ENCODE assay signal across 9 cellular contexts in the genomic region with DNA sequence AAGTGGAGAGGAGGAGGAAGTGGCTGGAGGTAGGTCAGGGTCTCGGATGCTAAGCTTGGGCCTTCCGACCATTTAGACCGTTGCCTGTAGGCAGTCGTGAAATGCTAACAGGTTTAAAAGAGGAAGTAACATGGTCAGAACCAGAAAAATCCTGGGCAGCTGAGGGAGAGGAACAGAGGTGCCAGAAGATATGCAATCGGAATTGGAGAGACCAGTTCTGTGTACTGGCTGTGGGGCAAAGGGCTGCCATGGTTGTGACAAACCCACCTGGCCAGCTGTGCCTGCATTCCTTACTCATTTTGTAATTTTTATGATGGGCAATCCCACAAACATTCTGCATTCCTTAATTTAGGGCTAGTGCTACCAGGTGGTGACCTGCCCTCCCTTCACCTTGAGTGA. TPM values are rescaled to one million over a fixed set of nuclear protein-coding genes. Genes with fewer than 3 reads are reported as not detected.
A peak's percentile ranks its signal among the peaks of the same experiment; 100 is the strongest.
DNase-seq lines count a peak whose midpoint lies in the region; ATAC-seq and TF ChIP-seq lines count a peak whose summit lies in the region.
"Had no signal": no experiment of that assay in that cellular context is flagged by ENCODE, and none has a peak within 500 bp of the region (broad histone marks: within the 10 kb centered on the region; RNA-seq: fewer than 3 reads in every experiment).

No MANE protein-coding gene starts in this region.

- no peaks in the 10 kb centered on the region for H3K9me3 ChIP-seq in CD8-positive, alpha-beta T cell (ENCODE audit: low read length)
- H3K9me3 ChIP-seq in lower lobe of right lung: no peaks in the 10 kb centered on the region

- peaks cover 86% of the 10 kb centered on the region for H3K36me3 Mint-ChIP-seq in CD8-positive, alpha-beta T cell

- H3K4me3 Mint-ChIP-seq in CD8-positive, alpha-beta T cell: no peak overlapping the region

- peak overlapping the region; percentile 55 for H3K27ac Mint-ChIP-seq in CD8-positive, alpha-beta T cell

- intact Hi-C loops in CD8-positive, alpha-beta T cell (cut with DNase I, micrococcal nuclease): loop anchor here (5.0 kb wide), 4 partner anchors 37 to 1507 kb away; partner anchors contain the start of genes B4GALT1 (in 2 of the 2) and SIGMAR1 (in 1 of the 2)
- intact Hi-C loops in lower lobe of right lung (cut with DNase I): no loop called here

- no peak overlapping the region for H3K4me3 ChIP-seq in CD8-positive, alpha-beta T cell (ENCODE audit: low read depth, low read length)
- no peak overlapping the region for H3K4me3 ChIP-seq in NB4 (ENCODE audit: low read depth, low read length)
- H3K4me3 ChIP-seq in lower lobe of right lung: no peak overlapping the region
- H3K4me3 ChIP-seq: K562 had no signal

- CTCF ChIA-PET in CD8-positive, alpha-beta T cell (lab: Charles Lee): interaction anchor here (1.0 kb wide), 1 partner anchor 30 kb away, joined by 3 read pairs; no protein-coding TSS in a partner anchor

- peaks cover 52% of the 10 kb centered on the region for H3K4me1 Mint-ChIP-seq in CD8-positive, alpha-beta T cell (ENCODE audit: low read depth)

- H3K4me1 ChIP-seq in CD8-positive, alpha-beta T cell (ENCODE audit: insufficient read depth, low read length): peaks cover 14% of the 10 kb centered on the region
- H3K4me1 ChIP-seq in lower lobe of right lung: peaks cover 52% of the 10 kb centered on the region

- POLR2A ChIA-PET in CD8-positive, alpha-beta T cell (lab: Charles Lee): no interaction called here

- H3K27me3 ChIP-seq in CD8-positive, alpha-beta T cell (ENCODE audit: insufficient read depth, low read length): no peaks in the 10 kb centered on the region
- no peaks in the 10 kb centered on the region for H3K27me3 ChIP-seq in lower lobe of right lung (ENCODE audit: low read depth)

- TF ChIP-seq POLR2A in NB4 (IDR thresholded peaks at IDR 0.05; ENCODE audit: extremely low read depth, insufficient read length): no peak

- H3K9me3 Mint-ChIP-seq in CD8-positive, alpha-beta T cell: no peaks in the 10 kb centered on the region

- DNase-seq in CD8-positive, alpha-beta T cell: no peak
- DNase-seq in NB4 (ENCODE audit: low read depth) (peak; percentile 64), lower lobe of right lung (no peak)
- DNase-seq in stimulated activated naive CD8-positive, alpha-beta T cell treated with anti-CD3 and anti-CD28 coated beads, Interleukin-15, Interleukin-2, amounts not matched to agents 100 U/mL and 50 U/mL, for 24 hours: no peak
- no peak for DNase-seq in stimulated activated naive CD4-positive, alpha-beta T cell (lab: John Stamatoyannopoulos, UW)
- DNase-seq in activated CD4-positive, CD25-positive, alpha-beta regulatory T cell treated with anti-CD3 and anti-CD28 coated beads, Interleukin-2, amount 50 U/mL, for 72 hours: no peak

- TF ChIP-seq CTCF in CD8-positive, alpha-beta T cell (IDR thresholded peaks at IDR 0.05): no peak
- TF ChIP-seq CTCF in NB4 (IDR thresholded peaks at IDR 0.05; ENCODE audit: low read depth, low read length) (no peak), lower lobe of right lung (IDR thresholded peaks at IDR 0.05) (no peak)

- H3K27me3 Mint-ChIP-seq in CD8-positive, alpha-beta T cell (ENCODE audit: low read depth): no peaks in the 10 kb centered on the region

- no peak for ATAC-seq in CD8-positive, alpha-beta T cell
- ATAC-seq in GM21381 (IDR thresholded peaks at IDR 0.05; ENCODE audit: unreplicated experiment) (peak; percentile 40), lower lobe of right lung (peak; percentile 19 to 58), GM18520 (IDR thresholded peaks at IDR 0.05; ENCODE audit: unreplicated experiment) (no peak)
- no peak for ATAC-seq in stimulated activated naive CD8-positive, alpha-beta T cell treated with anti-CD3 and anti-CD28 coated beads, Interleukin-15, Interleukin-2, amounts not matched to agents 100 U/mL and 50 U/mL, for 24 hours
- ATAC-seq: K562 had no signal

- H3K27ac ChIP-seq in CD8-positive, alpha-beta T cell (ENCODE audit: low read depth, low read length): no peak overlapping the region
- H3K27ac ChIP-seq in lower lobe of right lung: peak overlapping the region; percentile 31

- H3K36me3 ChIP-seq in CD8-positive, alpha-beta T cell (ENCODE audit: insufficient read depth, low read length): peaks cover 49% of the 10 kb centered on the region
- peaks cover 91% of the 10 kb centered on the region for H3K36me3 ChIP-seq in lower lobe of right lung

RNA-seq across cellular contexts. Expression of gene B4GALT1, which starts 37.3 kb away (rescaled TPM):
- total RNA-seq in CD8-positive, alpha-beta T cell: 100 to 1,000 TPM; 139 to 140 TPM
- total RNA-seq in lower lobe of right lung: 72.0 TPM

RNA-seq across cellular contexts. Expression of gene SMU1, which starts 53.4 kb away (rescaled TPM):
- total RNA-seq in CD8-positive, alpha-beta T cell: 10 to 100 TPM; 29.2 to 30.0 TPM
- 20.5 TPM for total RNA-seq in lower lobe of right lung

Comparison
In these comparisons a context has a peak if more than half of its experiments do, and no peak if none do; other contexts are left out.
1. ATAC-seq: peak in GM21381 (single experiment) and lower lobe of right lung (2 of 2); none in CD8-positive, alpha-beta T cell (single experiment), stimulated activated naive CD8-positive, alpha-beta T cell treated with anti-CD3 and anti-CD28 coated beads, Interleukin-15, Interleukin-2, amounts not matched to agents 100 U/mL and 50 U/mL, for 24 hours (single experiment) and GM18520 (single experiment).